22 cellular contexts compared by ENCODE assay signal in genomic region chr2:26776195-26776594, GRCh38. TPM values are rescaled to one million over a fixed set of nuclear protein-coding genes. Genes with fewer than 3 reads are reported as not detected.
A peak's percentile ranks its signal among the peaks of the same experiment; 100 is the strongest.
DNase-seq lines count a peak whose midpoint lies in the region; ATAC-seq and TF ChIP-seq lines count a peak whose summit lies in the region.
"Had no signal": no experiment of that assay in that cellular context is flagged by ENCODE, and none has a peak within 500 bp of the region (broad histone marks: within the 10 kb centered on the region; RNA-seq: fewer than 3 reads in every experiment).

No MANE protein-coding gene starts in this region.

- ATAC-seq in CD4-positive, alpha-beta T cell (ENCODE audit: poor library complexity) = no peak
- ATAC-seq in activated CD8-positive, alpha-beta T cell treated with anti-CD3 and anti-CD28 coated beads for 36 hours = no peak
- no peak for ATAC-seq in naive thymus-derived CD8-positive, alpha-beta T cell
- ATAC-seq in GM18870 (IDR thresholded peaks at IDR 0.05; ENCODE audit: unreplicated experiment) (no peak), HG03025 (IDR thresholded peaks at IDR 0.05; ENCODE audit: low FRiP score, unreplicated experiment) (no peak)

- H3K27ac ChIP-seq in CD4-positive, alpha-beta T cell (ENCODE audit: low read depth, low read length) = no peak overlapping the region

- H3K27me3 ChIP-seq in CD4-positive, alpha-beta T cell (ENCODE audit: control insufficient read depth, insufficient read depth, low read length) = no peaks in the 10 kb centered on the region
- H3K27me3 ChIP-seq: BE2C had no signal

- intact Hi-C loops in CD4-positive, alpha-beta T cell (cut with DNase I, micrococcal nuclease) = no loop called here
- intact Hi-C loops in activated CD8-positive, alpha-beta T cell treated with anti-CD3 and anti-CD28 coated beads for 36 hours (cut with micrococcal nuclease) = no loop called here

- CTCF ChIA-PET in CD4-positive, alpha-beta T cell (lab: Charles Lee) = no interaction called here
- CTCF ChIA-PET in activated CD8-positive, alpha-beta T cell treated with anti-CD3 and anti-CD28 coated beads for 36 hours (lab: Charles Lee) = no interaction called here

- peaks cover 30% of the 10 kb centered on the region for H3K4me1 Mint-ChIP-seq in activated T-cell treated with anti-CD3 and anti-CD28 coated beads, Interleukin-2, amount 50 U/mL, for 24 hours (ENCODE audit: low read depth)
- H3K4me1 Mint-ChIP-seq in CD4-positive, alpha-beta T cell (ENCODE audit: low read depth) = peaks cover 26% of the 10 kb centered on the region
- H3K4me1 Mint-ChIP-seq in activated CD8-positive, alpha-beta T cell treated with anti-CD3 and anti-CD28 coated beads for 36 hours (ENCODE audit: low read depth) = peaks cover 23% of the 10 kb centered on the region
- H3K4me1 Mint-ChIP-seq in naive thymus-derived CD8-positive, alpha-beta T cell = peaks cover 17 to 33% (median 20%) of the 10 kb centered on the region in 4 donors

- POLR2A ChIA-PET in CD4-positive, alpha-beta T cell (lab: Charles Lee) = interaction anchor here (1.7 kb wide), 1 partner anchor 9 kb away, joined by 6 read pairs; the partner anchor contains the start of gene CENPA
- POLR2A ChIA-PET in activated CD8-positive, alpha-beta T cell treated with anti-CD3 and anti-CD28 coated beads for 36 hours (lab: Charles Lee) = no interaction called here
- POLR2A ChIA-PET in naive thymus-derived CD8-positive, alpha-beta T cell (lab: Charles Lee) = no interaction called here

- no peak overlapping the region for H3K4me3 Mint-ChIP-seq in activated T-cell treated with anti-CD3 and anti-CD28 coated beads, Interleukin-2, amount 50 U/mL, for 24 hours
- no peak overlapping the region for H3K4me3 Mint-ChIP-seq in CD4-positive, alpha-beta T cell
- H3K4me3 Mint-ChIP-seq in activated CD8-positive, alpha-beta T cell treated with anti-CD3 and anti-CD28 coated beads for 36 hours = no peak overlapping the region
- no peak overlapping the region for H3K4me3 Mint-ChIP-seq in naive thymus-derived CD8-positive, alpha-beta T cell
- H3K4me3 Mint-ChIP-seq: CD4-positive, CD25-positive, alpha-beta regulatory T cell had no signal

- H3K9me3 ChIP-seq in CD4-positive, alpha-beta T cell (ENCODE audit: control insufficient read depth, low read length) = no peaks in the 10 kb centered on the region
- H3K9me3 ChIP-seq: BE2C, HAP-1 had no signal

- TF ChIP-seq CTCF in CD4-positive, alpha-beta T cell (IDR thresholded peaks at IDR 0.05) = no peak
- no peak for TF ChIP-seq CTCF in activated CD8-positive, alpha-beta T cell treated with anti-CD3 and anti-CD28 coated beads for 36 hours (IDR thresholded peaks at IDR 0.05)

- H3K9me3 Mint-ChIP-seq in activated T-cell treated with anti-CD3 and anti-CD28 coated beads, Interleukin-2, amount 50 U/mL, for 24 hours = no peaks in the 10 kb centered on the region
- H3K9me3 Mint-ChIP-seq in CD4-positive, alpha-beta T cell = no peaks in the 10 kb centered on the region
- H3K9me3 Mint-ChIP-seq in activated CD8-positive, alpha-beta T cell treated with anti-CD3 and anti-CD28 coated beads for 36 hours = no peaks in the 10 kb centered on the region
- H3K9me3 Mint-ChIP-seq in naive thymus-derived CD8-positive, alpha-beta T cell = no peaks in the 10 kb centered on the region
- H3K9me3 Mint-ChIP-seq: CD4-positive, CD25-positive, alpha-beta regulatory T cell had no signal

- peak overlapping the region; percentile 56 for H3K27ac Mint-ChIP-seq in activated T-cell treated with anti-CD3 and anti-CD28 coated beads, Interleukin-2, amount 50 U/mL, for 24 hours
- peak overlapping the region; percentile 67 for H3K27ac Mint-ChIP-seq in CD4-positive, alpha-beta T cell
- H3K27ac Mint-ChIP-seq in activated CD8-positive, alpha-beta T cell treated with anti-CD3 and anti-CD28 coated beads for 36 hours = peak overlapping the region; percentile 46
- peak overlapping the region in 6 of 10 donors; percentile 13 to 90 (median 47) for H3K27ac Mint-ChIP-seq in naive thymus-derived CD8-positive, alpha-beta T cell

- H3K27me3 Mint-ChIP-seq in activated T-cell treated with anti-CD3 and anti-CD28 coated beads, Interleukin-2, amount 50 U/mL, for 24 hours = no peaks in the 10 kb centered on the region
- H3K27me3 Mint-ChIP-seq in CD4-positive, alpha-beta T cell = no peaks in the 10 kb centered on the region
- no peaks in the 10 kb centered on the region for H3K27me3 Mint-ChIP-seq in activated CD8-positive, alpha-beta T cell treated with anti-CD3 and anti-CD28 coated beads for 36 hours
- H3K27me3 Mint-ChIP-seq in naive thymus-derived CD8-positive, alpha-beta T cell = no peaks in the 10 kb centered on the region
- H3K27me3 Mint-ChIP-seq: CD4-positive, CD25-positive, alpha-beta regulatory T cell had no signal

- H3K36me3 Mint-ChIP-seq in activated T-cell treated with anti-CD3 and anti-CD28 coated beads, Interleukin-2, amount 50 U/mL, for 24 hours (ENCODE audit: low read depth) = peaks cover 86% of the 10 kb centered on the region
- H3K36me3 Mint-ChIP-seq in CD4-positive, alpha-beta T cell (ENCODE audit: low read depth) = peaks cover 80% of the 10 kb centered on the region
- H3K36me3 Mint-ChIP-seq in activated CD8-positive, alpha-beta T cell treated with anti-CD3 and anti-CD28 coated beads for 36 hours (ENCODE audit: low read depth) = peaks cover 27% of the 10 kb centered on the region
- H3K36me3 Mint-ChIP-seq in naive thymus-derived CD8-positive, alpha-beta T cell = peaks cover 0 to 62% (median 15%) of the 10 kb centered on the region in 3 donors

- DNase-seq in activated T-cell treated with anti-CD3 and anti-CD28 coated beads, Interleukin-2, amount 50 U/mL, for 24 hours = no peak
- no peak for DNase-seq in activated T-cell treated with anti-CD3 and anti-CD28 coated beads, Interleukin-2, amount 50 U/mL, for 48 hours
- no peak for DNase-seq in CD4-positive, alpha-beta T cell
- DNase-seq in activated CD8-positive, alpha-beta T cell treated with anti-CD3 and anti-CD28 coated beads for 36 hours = no peak
- DNase-seq in naive thymus-derived CD8-positive, alpha-beta T cell = no peak
- DNase-seq in NCI-H2196 (lab: John Stamatoyannopoulos, UW; ENCODE audit: unreplicated experiment) = no peak
- DNase-seq: BE2C, DMS153, GDM1, KG1, MV-4-11, NCI-H1694 treated with DMSO at 0.1 percent for 48 hours, NCI-H2107, NCI-H2227 treated with DMSO at 0.1 percent for 48 hours, NCI-H510A treated with DMSO at 0.1 percent for 48 hours, NCI-H774, OCI-M1, SHP77 had no signal

RNA-seq across cellular contexts. Expression of gene CENPA, which starts 9.7 kb away (rescaled TPM):
- 1 to 10 TPM; 1.0 to 1.1 TPM for total RNA-seq in CD4-positive, alpha-beta T cell
- total RNA-seq in activated CD8-positive, alpha-beta T cell treated with anti-CD3 and anti-CD28 coated beads for 36 hours = 10 to 100 TPM; 32.5 to 33.6 TPM
- total RNA-seq in naive thymus-derived CD8-positive, alpha-beta T cell = under 1 TPM in 1 of 2 experiments, not detected in 1; 0.44 TPM
- polyA plus RNA-seq in naive thymus-derived CD8-positive, alpha-beta T cell = under 1 TPM in 1 of 3 donors, not detected in 2; 0.27 TPM

RNA-seq across cellular contexts. Expression of gene SLC35F6, which starts 12.1 kb away (rescaled TPM):
- total RNA-seq in CD4-positive, alpha-beta T cell = 10 to 100 TPM; 32.0 to 34.2 TPM
- 1 to 10 TPM; 4.2 to 4.6 TPM for total RNA-seq in activated CD8-positive, alpha-beta T cell treated with anti-CD3 and anti-CD28 coated beads for 36 hours
- 10 to 100 TPM; 17.5 to 18.0 TPM for total RNA-seq in naive thymus-derived CD8-positive, alpha-beta T cell
- 1 to 10 TPM; 3.7 to 6.4 (median 5.3) TPM for polyA plus RNA-seq in naive thymus-derived CD8-positive, alpha-beta T cell

Comparison
In these comparisons a context has a peak if more than half of its experiments do, and no peak if none do; other contexts are left out.
1. RNA of gene CENPA, which starts 9.7 kb away (total RNA-seq): 32.5 to 33.6 TPM in activated CD8-positive, alpha-beta T cell treated with anti-CD3 and anti-CD28 coated beads for 36 hours; 1.0 to 1.1 TPM in CD4-positive, alpha-beta T cell and 0.44 TPM in naive thymus-derived CD8-positive, alpha-beta T cell; every median in the first group is over 10 times any median in the second.
2. Peak in every context shown above with its lines, with median percentiles within 50 percentile points of each other: H3K27ac Mint-ChIP-seq.